In genomic region chr2:237669628-237670351, GRCh38 we compare ENCODE assay signal across 8 cellular contexts. TPM values are rescaled to one million over a fixed set of nuclear protein-coding genes. Genes with fewer than 3 reads are reported as not detected.
DNase-seq lines count a peak whose midpoint lies in the region; ATAC-seq and TF ChIP-seq lines count a peak whose summit lies in the region.

No MANE protein-coding gene starts in this region.

- in situ Hi-C loops in ACHN (cut with HindIII; ENCODE audit: low pct_ligation_motif_present, low pct_unique_long_range_greater_than_20kb, low sequenced_read_pairs) = no loop called here
- in situ Hi-C loops in astrocyte of the spinal cord (cut with HindIII; ENCODE audit: low sequenced_read_pairs) = no loop called here

- H3K4me3 Mint-ChIP-seq in activated CD4-positive, alpha-beta T cell treated with anti-CD3 and anti-CD28 coated beads for 36 hours = no peak overlapping the region

- peaks cover 21% of the 10 kb centered on the region for H3K4me1 Mint-ChIP-seq in activated CD4-positive, alpha-beta T cell treated with anti-CD3 and anti-CD28 coated beads for 36 hours

- CTCF ChIA-PET in activated CD4-positive, alpha-beta T cell treated with anti-CD3 and anti-CD28 coated beads for 36 hours (lab: Charles Lee) = interaction anchor here (0.7 to 8.3 kb wide), 5 partner anchors 43 to 109 kb away, joined by 3 to 94 read pairs (median 3); no protein-coding TSS in a partner anchor

- no peak for TF ChIP-seq CTCF in GM20000 (IDR thresholded peaks at IDR 0.05; ENCODE audit: extremely low read depth, missing control alignments)
- TF ChIP-seq CTCF in astrocyte of the spinal cord (IDR thresholded peaks at IDR 0.05; ENCODE audit: low read depth, low read length) = no peak

- no peaks in the 10 kb centered on the region for H3K36me3 Mint-ChIP-seq in activated CD4-positive, alpha-beta T cell treated with anti-CD3 and anti-CD28 coated beads for 36 hours (ENCODE audit: low read depth)

- POLR2A ChIA-PET in activated CD4-positive, alpha-beta T cell treated with anti-CD3 and anti-CD28 coated beads for 36 hours (lab: Charles Lee) = no interaction called here

- intact Hi-C loops in posterior cingulate gyrus (cut with DNase I) = no loop called here
- intact Hi-C loops in activated CD4-positive, alpha-beta T cell treated with anti-CD3 and anti-CD28 coated beads for 36 hours (cut with DNase I, micrococcal nuclease) = loop anchor here in 1 of 2 experiments (5.0 kb wide), 2 partner anchors 237 to 533 kb away; partner anchors contain the start of gene ILKAP

- ATAC-seq in activated CD4-positive, alpha-beta T cell treated with anti-CD3 and anti-CD28 coated beads for 36 hours = no peak

- H3K9me3 Mint-ChIP-seq in activated CD4-positive, alpha-beta T cell treated with anti-CD3 and anti-CD28 coated beads for 36 hours (ENCODE audit: low read depth) = no peaks in the 10 kb centered on the region

- DNase-seq in ACHN (peak; percentile 97), GM20000 (ENCODE audit: low spot score) (peak; percentile 71), NCI-H1105 treated with DMSO at 0.1 percent for 48 hours (lab: John Stamatoyannopoulos, UW) (peak; percentile 86), astrocyte of the spinal cord (ENCODE audit: low read depth, low spot score) (peak; percentile 93), medulla oblongata (ENCODE audit: extremely low spot score) (peak; percentile 9), posterior cingulate gyrus (no peak), DMS114 treated with DMSO at 0.1 percent for 48 hours (lab: John Stamatoyannopoulos, UW; ENCODE audit: unreplicated experiment) (no peak)
- DNase-seq in activated CD4-positive, alpha-beta T cell treated with anti-CD3 and anti-CD28 coated beads for 36 hours = no peak

- no peak overlapping the region for H3K27ac Mint-ChIP-seq in activated CD4-positive, alpha-beta T cell treated with anti-CD3 and anti-CD28 coated beads for 36 hours

- H3K27me3 Mint-ChIP-seq in activated CD4-positive, alpha-beta T cell treated with anti-CD3 and anti-CD28 coated beads for 36 hours = no peaks in the 10 kb centered on the region

- no peak overlapping the region for H3K4me3 ChIP-seq in astrocyte of the spinal cord (ENCODE audit: low read depth, low read length)

RNA-seq across cellular contexts. Expression of gene LRRFIP1, which starts 42.4 kb away (rescaled TPM):
- total RNA-seq in activated CD4-positive, alpha-beta T cell treated with anti-CD3 and anti-CD28 coated beads for 36 hours = 100 to 1,000 TPM; 234 to 235 TPM

Comparison
In these comparisons a context has a peak if more than half of its experiments do, and no peak if none do; other contexts are left out.
1. DNase-seq: peak in ACHN (single experiment), GM20000 (single experiment), NCI-H1105 treated with DMSO at 0.1 percent for 48 hours (single experiment), astrocyte of the spinal cord (single experiment) and medulla oblongata (single experiment); none in posterior cingulate gyrus (0 of 10), activated CD4-positive, alpha-beta T cell treated with anti-CD3 and anti-CD28 coated beads for 36 hours (single experiment) and DMS114 treated with DMSO at 0.1 percent for 48 hours (single experiment).